In genomic region chr2:26032586-26033269, GRCh38 we compare ENCODE assay signal across 8 cellular contexts. TPM values are rescaled to one million over a fixed set of nuclear protein-coding genes. Genes with fewer than 3 reads are reported as not detected.
DNase-seq lines count a peak whose midpoint lies in the region; ATAC-seq and TF ChIP-seq lines count a peak whose summit lies in the region.
"Not testable (repeated sequence)": the region's sequence is repeated elsewhere in the genome, so short reads cannot be mapped to it uniquely, and the experiment has no call there.

No MANE protein-coding gene starts in this region.

- peaks cover 32% of the 10 kb centered on the region for H3K36me3 Mint-ChIP-seq in Caco-2 (ENCODE audit: insufficient read depth, unreplicated experiment)
- H3K36me3 Mint-ChIP-seq in central memory CD8-positive, alpha-beta T cell (ENCODE audit: insufficient read depth): peaks cover 28% of the 10 kb centered on the region

- not testable (repeated sequence) for H3K9me3 Mint-ChIP-seq in Caco-2 (ENCODE audit: unreplicated experiment); central memory CD8-positive, alpha-beta T cell

- intact Hi-C loops in Caco-2 (cut with micrococcal nuclease; ENCODE audit: unreplicated experiment): loop anchor here (1.0 to 5.0 kb wide), 3 partner anchors 20 to 155 kb away; partner anchors contain the start of gene ASXL2
- intact Hi-C loops in right cardiac atrium (cut with DNase I): not testable (repeated sequence)

- not testable (repeated sequence) for TF ChIP-seq EP300 in neural cell (conservative IDR thresholded peaks at IDR 0.05; ENCODE audit: poor library complexity, severe bottlenecking)

- not testable (repeated sequence) for H3K36me3 ChIP-seq in Caco-2 (ENCODE audit: control insufficient read depth, insufficient read depth, low read length); HUES6 (ENCODE audit: control insufficient read depth, insufficient read depth, low read length); neural cell (ENCODE audit: insufficient read depth, low read length); thoracic aorta

- TF ChIP-seq RAD21 in neural cell (conservative IDR thresholded peaks at IDR 0.05): not testable (repeated sequence)

- peak overlapping the region; percentile 60 for H3K27ac Mint-ChIP-seq in Caco-2 (ENCODE audit: unreplicated experiment)
- peak overlapping the region; percentile 84 for H3K27ac Mint-ChIP-seq in central memory CD8-positive, alpha-beta T cell (ENCODE audit: low read depth)

- H3K4me1 Mint-ChIP-seq in Caco-2 (ENCODE audit: low read depth, unreplicated experiment): peaks cover 18% of the 10 kb centered on the region
- peaks cover 37% of the 10 kb centered on the region for H3K4me1 Mint-ChIP-seq in central memory CD8-positive, alpha-beta T cell

- WGBS in right cardiac atrium: 42% methylated on average over 24 of the region's 24 CpGs

- H3K9me2 ChIP-seq in neural cell (ENCODE audit: insufficient read depth, low read length): not testable (repeated sequence)

- peaks cover 10% of the 10 kb centered on the region for H4K20me1 ChIP-seq in neural cell (ENCODE audit: insufficient read depth)

- not testable (repeated sequence) for H3K9me3 ChIP-seq in Caco-2; HUES6 (ENCODE audit: control insufficient read depth, insufficient read depth, low read depth, low read length); right cardiac atrium (ENCODE audit: control insufficient read depth, low read length); neural cell (ENCODE audit: low read length); thoracic aorta

- H3K27me3 ChIP-seq in Caco-2 (replicated peaks; ENCODE audit: control insufficient read depth, insufficient read depth, low read length); HUES6 (ENCODE audit: control insufficient read depth, insufficient read depth, low read length); right cardiac atrium (ENCODE audit: control insufficient read depth, insufficient read depth); neural cell (ENCODE audit: insufficient read depth, low read depth, low read length); thoracic aorta (replicated peaks; ENCODE audit: insufficient read depth): not testable (repeated sequence)

- not testable (repeated sequence) for H3K27me3 Mint-ChIP-seq in Caco-2 (ENCODE audit: insufficient read depth, unreplicated experiment); central memory CD8-positive, alpha-beta T cell

- POLR2A ChIA-PET in Caco-2 (lab: Charles Lee): interaction anchor here (0.5 to 3.1 kb wide), 7 partner anchors 14 to 284 kb away, joined by 4 to 44 read pairs (median 8); partner anchors contain the start of gene KIF3C

- DNase-seq in Caco-2: peak in 1 of 2 experiments; percentile 22
- not testable (repeated sequence) for DNase-seq in central memory CD8-positive, alpha-beta T cell (ENCODE audit: low spot score in 2 of 2); right cardiac atrium; thoracic aorta (ENCODE audit: low spot score)

- TF ChIP-seq CTCF in Caco-2 (IDR thresholded peaks at IDR 0.05; ENCODE audit: insufficient read depth in 1 of 2, low read depth in 1 of 2, low read length in 1 of 2, severe bottlenecking in 1 of 2, unreplicated experiment in 1 of 2); WI38 (IDR thresholded peaks at IDR 0.05; ENCODE audit: low read depth, low read length); neural cell (IDR thresholded peaks at IDR 0.05; ENCODE audit: poor library complexity, severe bottlenecking); thoracic aorta (IDR thresholded peaks at IDR 0.05): not testable (repeated sequence)

- H3K4me3 ChIP-seq in Caco-2 (ENCODE audit: low read depth, low read length) (peak overlapping the region; percentile 72), HUES6 (ENCODE audit: low read depth, low read length) (peak overlapping the region; percentile 95), WI38 (ENCODE audit: low read depth, low read length) (peak overlapping the region; percentile 84), right cardiac atrium (ENCODE audit: low read length) (peak overlapping the region; percentile 75), neural cell (ENCODE audit: low read length) (peak overlapping the region; percentile 80), thoracic aorta (peak overlapping the region; percentile 93)

- H3K79me2 ChIP-seq in neural cell (replicated peaks; ENCODE audit: insufficient read depth, low read length): peaks cover 34% of the 10 kb centered on the region

- peak overlapping the region; percentile 68 for H3K4me2 ChIP-seq in neural cell (ENCODE audit: low read length)

- BruUV-seq in Caco-2 (replicated peaks; lab: Mats Ljungman, UMichigan): not testable (repeated sequence)

- H3K9ac ChIP-seq in HUES6 (ENCODE audit: low read length) (peak overlapping the region; percentile 90), neural cell (ENCODE audit: low read length) (peak overlapping the region; percentile 96)

- CTCF ChIA-PET in Caco-2 (lab: Charles Lee): interaction anchor here (0.7 to 3.6 kb wide), 6 partner anchors 9 to 66 kb away, joined by 3 to 11 read pairs (median 5); no protein-coding TSS in a partner anchor

- not testable (repeated sequence) for H3F3A ChIP-seq in neural cell (ENCODE audit: insufficient read depth, low read length, poor library complexity, severe bottlenecking)

- H2AFZ ChIP-seq in neural cell (ENCODE audit: low read depth, low read length): peak overlapping the region; percentile 94

- H3K27ac ChIP-seq in HUES6 (ENCODE audit: low read depth, low read length): peak overlapping the region; percentile 62
- peak overlapping the region; percentile 98 for H3K27ac ChIP-seq in right cardiac atrium (ENCODE audit: low read length)
- H3K27ac ChIP-seq in neural cell (ENCODE audit: low read length): peak overlapping the region; percentile 98
- H3K27ac ChIP-seq in thoracic aorta: peak overlapping the region; percentile 97 to 99

- ATAC-seq in GM21825 (IDR thresholded peaks at IDR 0.05; ENCODE audit: unreplicated experiment) (peak; percentile 9), right cardiac atrium (peak; percentile 37 to 58), thoracic aorta (ENCODE audit: insufficient number of reproducible peaks, low FRiP score, low read depth) (peak; percentile 4)
- ATAC-seq in central memory CD8-positive, alpha-beta T cell (replicated peaks; ENCODE audit: extremely low read depth, poor library complexity, severe bottlenecking): not testable (repeated sequence)

- H3K4me3 Mint-ChIP-seq in Caco-2 (ENCODE audit: unreplicated experiment): peak overlapping the region; percentile 76
- peak overlapping the region; percentile 87 for H3K4me3 Mint-ChIP-seq in central memory CD8-positive, alpha-beta T cell

- H3K4me1 ChIP-seq in Caco-2: 0 out of 2 replicates have a peak, but pooled peaks cover 15% of the 10 kb centered on the region
- H3K4me1 ChIP-seq in HUES6 (ENCODE audit: control insufficient read depth, insufficient read depth, low read length); right cardiac atrium (ENCODE audit: control insufficient read depth, insufficient read depth, low read length): not testable (repeated sequence)
- H3K4me1 ChIP-seq in thoracic aorta (ENCODE audit: control insufficient read depth in 1 of 2, low read depth in 2 of 2): peaks cover 23 to 26% of the 10 kb centered on the region in 2 donors

RNA-seq across cellular contexts. Expression of gene RAB10, which starts 1.2 kb away (rescaled TPM):
- total RNA-seq in Caco-2 (2022): 203 and 213 TPM in 2 replicates
- 100 to 1,000 TPM in 1 of 4 donors, 10 to 100 TPM in 3; 90.1 to 103 (median 97.4) TPM for total RNA-seq in right cardiac atrium
- polyA plus RNA-seq in right cardiac atrium: 53.0 TPM
- polyA plus RNA-seq in neural cell: 151 and 169 TPM in 2 replicates
- 193 and 207 TPM in 2 replicates for polyA minus RNA-seq in neural cell
- 10 to 100 TPM; 73.9 to 80.8 TPM for total RNA-seq in thoracic aorta

RNA-seq across cellular contexts. Expression of gene KIF3C, which starts 50.4 kb away (rescaled TPM):
- 7.1 and 9.2 TPM in 2 replicates for total RNA-seq in Caco-2 (2022)
- total RNA-seq in right cardiac atrium: 1 to 10 TPM; 4.0 to 6.7 (median 4.9) TPM
- 3.1 TPM for polyA plus RNA-seq in right cardiac atrium
- polyA plus RNA-seq in neural cell: 53.6 and 65.3 TPM in 2 replicates
- polyA minus RNA-seq in neural cell: 141 and 147 TPM in 2 replicates
- total RNA-seq in thoracic aorta: 10 to 100 TPM in 1 of 2 donors, 1 to 10 TPM in 1; 8.7 to 18.8 TPM
